ENCODE assay signal across 10 cellular contexts in the genomic region with DNA sequence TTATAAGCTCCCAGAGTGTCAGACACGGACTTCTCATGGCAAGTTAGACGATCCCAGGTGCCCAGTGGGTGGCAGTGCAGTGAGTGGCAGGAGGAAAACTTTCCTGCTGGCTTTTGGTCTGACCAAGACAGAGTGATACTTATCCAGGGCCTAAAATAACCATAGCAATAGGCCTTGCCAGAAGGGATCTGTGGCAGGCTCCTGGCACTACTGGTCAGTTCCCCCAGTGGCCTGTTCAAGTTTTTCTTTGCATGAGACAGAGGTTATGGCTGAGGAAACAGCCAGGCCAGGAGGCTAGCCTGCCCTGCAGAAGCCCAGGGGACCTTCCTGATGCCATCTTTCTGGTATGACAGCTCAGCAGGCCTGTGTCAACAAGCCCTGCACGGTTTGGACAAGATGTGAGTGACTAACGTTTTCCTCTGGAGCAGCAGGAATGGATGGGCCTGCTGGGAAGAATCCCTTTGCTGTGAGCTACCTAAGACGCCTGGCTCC. TPM values are rescaled to one million over a fixed set of nuclear protein-coding genes. Genes with fewer than 3 reads are reported as not detected.
DNase-seq lines count a peak whose midpoint lies in the region; ATAC-seq and TF ChIP-seq lines count a peak whose summit lies in the region.
"Had no signal": no experiment of that assay in that cellular context is flagged by ENCODE, and none has a peak within 500 bp of the region (broad histone marks: within the 10 kb centered on the region; RNA-seq: fewer than 3 reads in every experiment).

No MANE protein-coding gene starts in this region.

- H3K27ac ChIP-seq in upper lobe of right lung: no peak overlapping the region

- no peaks in the 10 kb centered on the region for H3K4me1 ChIP-seq in upper lobe of right lung

- H3K9me3 ChIP-seq in upper lobe of right lung: no peaks in the 10 kb centered on the region

- TF ChIP-seq CTCF in upper lobe of right lung (IDR thresholded peaks at IDR 0.05) (no peak), omental fat pad (IDR thresholded peaks at IDR 0.05) (no peak)

- DNase-seq in SHP77 (lab: John Stamatoyannopoulos, UW) (peak; percentile 24 to 47), SHP77 treated with DMSO at 0.1 percent for 48 hours (lab: John Stamatoyannopoulos, UW) (no peak), left ventricle myocardium superior (no peak), upper lobe of right lung (no peak), omental fat pad (ENCODE audit: low spot score) (no peak), NOMO-1 treated with DMSO at 0.1 percent for 48 hours (lab: John Stamatoyannopoulos, UW; ENCODE audit: unreplicated experiment) (no peak)
- DNase-seq: activated T-cell treated with anti-CD3 and anti-CD28 coated beads, Interleukin-2, amount 50 U/mL, for 48 hours; Kasumi-1 had no signal

- no peaks in the 10 kb centered on the region for H3K27me3 ChIP-seq in upper lobe of right lung

- peak; percentile 72 for ATAC-seq in SK-N-SH treated with all-trans-retinoic acid at 6 μM for 48 hours
- peak; percentile 80 for ATAC-seq in left ventricle myocardium superior
- peak; percentile 5 for ATAC-seq in upper lobe of right lung
- ATAC-seq in omental fat pad (ENCODE audit: low FRiP score): no peak
- ATAC-seq in HG02623 (IDR thresholded peaks at IDR 0.05; ENCODE audit: unreplicated experiment): no peak

- intact Hi-C loops in left ventricle myocardium superior (cut with micrococcal nuclease) (no loop called here), upper lobe of right lung (cut with DNase I) (loop anchor here (10.0 kb wide), 1 partner anchor 55 kb away; a partner anchor contains a TSS)

- H3K4me3 ChIP-seq in upper lobe of right lung: no peak overlapping the region

- no peaks in the 10 kb centered on the region for H3K36me3 ChIP-seq in upper lobe of right lung

TF ChIP-seq in SK-N-SH treated with all-trans-retinoic acid at 6 μM for 48 hours, 23 proteins besides CTCF, POLR2A, EP300 and RAD21:
- TF ChIP-seq ISL1 (CRISPR knock-in tag; IDR thresholded peaks at IDR 0.05) (no peak), PPARA (CRISPR knock-in tag; IDR thresholded peaks at IDR 0.05; ENCODE audit: borderline replicate concordance) (no peak), SNAI2 (CRISPR knock-in tag; IDR thresholded peaks at IDR 0.05) (no peak), TCF4 (CRISPR knock-in tag; IDR thresholded peaks at IDR 0.05; ENCODE audit: borderline replicate concordance) (no peak)
- TF ChIP-seq, protein P1, sequence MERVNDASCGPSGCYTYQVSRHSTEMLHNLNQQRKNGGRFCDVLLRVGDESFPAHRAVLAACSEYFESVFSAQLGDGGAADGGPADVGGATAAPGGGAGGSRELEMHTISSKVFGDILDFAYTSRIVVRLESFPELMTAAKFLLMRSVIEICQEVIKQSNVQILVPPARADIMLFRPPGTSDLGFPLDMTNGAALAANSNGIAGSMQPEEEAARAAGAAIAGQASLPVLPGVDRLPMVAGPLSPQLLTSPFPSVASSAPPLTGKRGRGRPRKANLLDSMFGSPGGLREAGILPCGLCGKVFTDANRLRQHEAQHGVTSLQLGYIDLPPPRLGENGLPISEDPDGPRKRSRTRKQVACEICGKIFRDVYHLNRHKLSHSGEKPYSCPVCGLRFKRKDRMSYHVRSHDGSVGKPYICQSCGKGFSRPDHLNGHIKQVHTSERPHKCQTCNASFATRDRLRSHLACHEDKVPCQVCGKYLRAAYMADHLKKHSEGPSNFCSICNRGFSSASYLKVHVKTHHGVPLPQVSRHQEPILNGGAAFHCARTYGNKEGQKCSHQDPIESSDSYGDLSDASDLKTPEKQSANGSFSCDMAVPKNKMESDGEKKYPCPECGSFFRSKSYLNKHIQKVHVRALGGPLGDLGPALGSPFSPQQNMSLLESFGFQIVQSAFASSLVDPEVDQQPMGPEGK (CRISPR knock-in tag; IDR thresholded peaks at IDR 0.05; ENCODE audit: borderline replicate concordance): no peak

RNA-seq across cellular contexts. Expression of a gene that starts 17.9 kb away (rescaled TPM):
- not detected for total RNA-seq in left ventricle myocardium superior
- total RNA-seq in upper lobe of right lung: 0.96 TPM
- total RNA-seq in omental fat pad: 1 to 10 TPM in 2 of 4 donors, not detected in 2; 2.1 to 3.4 TPM

RNA-seq across cellular contexts. Expression of a gene that starts 44.1 kb away (rescaled TPM):
- 1.3 TPM for total RNA-seq in left ventricle myocardium superior
- total RNA-seq in upper lobe of right lung: 4.0 TPM
- 1 to 10 TPM; 1.1 to 6.7 (median 2.5) TPM for total RNA-seq in omental fat pad

RNA-seq across cellular contexts. Expression of a gene that starts 58.4 kb away (rescaled TPM):
- 0.52 TPM for total RNA-seq in left ventricle myocardium superior
- 2.8 TPM for total RNA-seq in upper lobe of right lung
- 10 to 100 TPM in 2 of 4 donors, 1 to 10 TPM in 1, under 1 TPM in 1; 0.79 to 77.3 (median 15.8) TPM for total RNA-seq in omental fat pad

Comparison
In these comparisons a context has a peak if more than half of its experiments do, and no peak if none do; other contexts are left out.
1. DNase-seq: peak in SHP77 (2 of 2); none in SHP77 treated with DMSO at 0.1 percent for 48 hours (single experiment), left ventricle myocardium superior (single experiment), upper lobe of right lung (single experiment), omental fat pad (single experiment) and NOMO-1 treated with DMSO at 0.1 percent for 48 hours (single experiment).
2. ATAC-seq: peak in SK-N-SH treated with all-trans-retinoic acid at 6 μM for 48 hours (single experiment), left ventricle myocardium superior (single experiment) and upper lobe of right lung (single experiment); none in omental fat pad (single experiment) and HG02623 (single experiment).